In genomic region chr20:59583428-59584277, GRCh38 we compare ENCODE assay signal across 19 cellular contexts. TPM values are rescaled to one million over a fixed set of nuclear protein-coding genes. Genes with fewer than 3 reads are reported as not detected.
A peak's percentile ranks its signal among the peaks of the same experiment; 100 is the strongest.
DNase-seq lines count a peak whose midpoint lies in the region; ATAC-seq, FAIRE-seq and TF ChIP-seq lines count a peak whose summit lies in the region.
"Had no signal": no experiment of that assay in that cellular context is flagged by ENCODE, and none has a peak within 500 bp of the region (broad histone marks: within the 10 kb centered on the region; RNA-seq: fewer than 3 reads in every experiment).

No MANE protein-coding gene starts in this region.

- H3K9ac ChIP-seq in kidney (ENCODE audit: low read length in 2 of 2) = no peak overlapping the region

- intact Hi-C loops in body of pancreas (cut with DNase I) = no loop called here
- intact Hi-C loops in kidney (cut with DNase I) = no loop called here
- intact Hi-C loops in posterior cingulate gyrus (cut with DNase I) = no loop called here

- WGBS in body of pancreas, 2 donors = 59 to 69% methylated on average over 24 to 31 of the region's 31 CpGs

- H3K27ac ChIP-seq in body of pancreas (no peak overlapping the region), kidney (ENCODE audit: low read depth in 2 of 2, low read length in 2 of 2) (no peak overlapping the region), WERI-Rb-1 (no peak overlapping the region)
- H3K27ac ChIP-seq: tibial nerve had no signal

- peak; percentile 62 for ATAC-seq in body of pancreas
- no peak for ATAC-seq in HG03280 (IDR thresholded peaks at IDR 0.05; ENCODE audit: unreplicated experiment)
- ATAC-seq: T-helper 17 cell had no signal

- H3K36me3 ChIP-seq in body of pancreas (replicated peaks in 1 of 2; ENCODE audit: insufficient read depth in 1 of 2, low read depth in 2 of 2) = no peaks in the 10 kb centered on the region
- H3K36me3 ChIP-seq in kidney (ENCODE audit: control insufficient read depth in 1 of 2, insufficient read depth in 2 of 2, low read length in 2 of 2) = no peaks in the 10 kb centered on the region
- no peaks in the 10 kb centered on the region for H3K36me3 ChIP-seq in WERI-Rb-1
- H3K36me3 ChIP-seq: tibial nerve had no signal

- no peak for TF ChIP-seq POLR2A in body of pancreas (IDR thresholded peaks at IDR 0.05)

- TF ChIP-seq CTCF in body of pancreas (IDR thresholded peaks at IDR 0.05) (no peak), kidney (IDR thresholded peaks at IDR 0.05; ENCODE audit: borderline replicate concordance, extremely low read depth, insufficient read depth) (no peak), WERI-Rb-1 (IDR thresholded peaks at IDR 0.05; ENCODE audit: low read depth, low read length) (no peak)

- H3K4me1 ChIP-seq in body of pancreas = no peaks in the 10 kb centered on the region
- H3K4me1 ChIP-seq in kidney (ENCODE audit: control insufficient read depth in 1 of 2, insufficient read depth in 1 of 2, low read depth in 1 of 2, low read length in 2 of 2) = no peaks in the 10 kb centered on the region

- H3K4me3 ChIP-seq in body of pancreas (no peak overlapping the region), kidney (ENCODE audit: low read length in 2 of 2) (no peak overlapping the region), WERI-Rb-1 (ENCODE audit: low read depth, low read length) (no peak overlapping the region)
- H3K4me3 ChIP-seq: tibial nerve had no signal

- DNase-seq in COR-L47 (lab: John Stamatoyannopoulos, UW) (peak; percentile 35), body of pancreas (peak; percentile 16 to 31 (median 21)), kidney (peak; percentile 93), posterior cingulate gyrus (peak in 7 of 10 donors; percentile 34 to 91 (median 54)), activated T-cell treated with anti-CD3 and anti-CD28 coated beads for 4 hours (no peak), WERI-Rb-1 (no peak)
- DNase-seq in activated CD8-positive, alpha-beta memory T cell treated with anti-CD3 and anti-CD28 coated beads, Interleukin-2, amount 50 U/mL, for 48 hours = no peak
- DNase-seq: activated CD8-positive, alpha-beta memory T cell treated with anti-CD3 and anti-CD28 coated beads, Interleukin-2, amount 50 U/mL, for 4 hours; activated naive CD4-positive, alpha-beta T cell treated with anti-CD3 and anti-CD28 coated beads, Interleukin-2, amount 10 ng/mL, durations not matched to agents 7 days and 5 days; DMS153; MV-4-11; naive B cell; stimulated activated CD4-positive, alpha-beta T cell treated with anti-CD3 and anti-CD28 coated beads, Interleukin-1b, Interleukin-23, amount 100 ng/mL, for 48 hours; T-helper 17 cell had no signal

- H3K9me3 ChIP-seq in body of pancreas (no peaks in the 10 kb centered on the region), kidney (ENCODE audit: control insufficient read depth in 1 of 2, low read length in 2 of 2) (no peaks in the 10 kb centered on the region), WERI-Rb-1 (ENCODE audit: severe bottlenecking) (no peaks in the 10 kb centered on the region)

- H3K27me3 ChIP-seq in body of pancreas (no peaks in the 10 kb centered on the region), WERI-Rb-1 (ENCODE audit: insufficient read depth, low read depth, severe bottlenecking) (peaks cover 97% of the 10 kb centered on the region)

- FAIRE-seq in kidney (lab: Jason Lieb, UNC) = no peak
- FAIRE-seq: endometrium, keratinocyte had no signal

RNA-seq across cellular contexts. Expression of gene PHACTR3, which starts 20.7 kb away (rescaled TPM):
- under 1 TPM; 0.52 to 0.66 TPM for total RNA-seq in body of pancreas
- total RNA-seq in kidney = 12.3 TPM
- polyA plus RNA-seq in kidney (ENCODE audit: insufficient read depth, low read depth, low replicate concordance) = 1.7 TPM
- total RNA-seq: glomerular endothelial cell had no signal

Comparison
In these comparisons a context has a peak if more than half of its experiments do, and no peak if none do; other contexts are left out.
1. DNase-seq: peak in COR-L47 (single experiment), body of pancreas (4 of 4), kidney (single experiment) and posterior cingulate gyrus (7 of 10); none in activated T-cell treated with anti-CD3 and anti-CD28 coated beads for 4 hours (single experiment), WERI-Rb-1 (single experiment) and activated CD8-positive, alpha-beta memory T cell treated with anti-CD3 and anti-CD28 coated beads, Interleukin-2, amount 50 U/mL, for 48 hours (single experiment).